18 cellular contexts compared by ENCODE assay signal in genomic region chr12:69061574-69061973, GRCh38.
"Had no signal": no experiment of that assay in that cellular context is flagged by ENCODE, and none has a peak within 500 bp of the region (broad histone marks: within the 10 kb centered on the region; RNA-seq: fewer than 3 reads in every experiment).

No MANE protein-coding gene starts in this region.

- H3K36me3 ChIP-seq: cardiac muscle cell, spleen, tibial artery, uterus had no signal

- H3K4me3 ChIP-seq: cardiac muscle cell, spleen, tibial artery, uterus had no signal

- DNase-seq: activated CD4-positive, alpha-beta T cell treated with anti-CD3 and anti-CD28 coated beads for 4 hours; activated CD4-positive, alpha-beta T cell treated with anti-CD3 and anti-CD28 coated beads, Interleukin-2, amount 50 U/mL, for 48 hours; activated CD4-positive, CD25-positive, alpha-beta regulatory T cell; activated effector memory CD4-positive, alpha-beta T cell treated with anti-CD3 and anti-CD28 coated beads, Interleukin-2, amount 50 U/mL, for 16 hours; activated naive CD4-positive, alpha-beta T cell treated with anti-CD3 and anti-CD28 coated beads, Interleukin-2, amount 10 ng/mL, durations not matched to agents 7 days and 5 days; effector CD4-positive, alpha-beta T cell; foreskin fibroblast; natural killer cell; retina; spleen; stimulated activated CD4-positive, alpha-beta T cell treated with anti-CD3 and anti-CD28 coated beads, Interleukin-4, amount 100 ng/mL, for 1 hour; stimulated activated naive CD4-positive, alpha-beta T cell treated with Interleukin-2 at 50 U/mL for 16 hours; tibial artery; uterus had no signal

- H3K4me1 Mint-ChIP-seq: mesothelial cell of epicardium, natural killer cell had no signal

- H3K27ac Mint-ChIP-seq: activated naive CD4-positive, alpha-beta T cell treated with anti-CD3 and anti-CD28 coated beads, Interleukin-2, amount 10 ng/mL, durations not matched to agents 7 days and 5 days; mesothelial cell of epicardium; natural killer cell; progenitor cell of endocrine pancreas; T-helper 1 cell treated with Interleukin-12 subunit alpha and Interleukin-12 subunit beta and Interleukin-4 antibody, amounts not matched to agents 30 μg/mL and 1 μg/mL, for 36 hours had no signal

- H3K27me3 Mint-ChIP-seq: activated naive CD4-positive, alpha-beta T cell treated with anti-CD3 and anti-CD28 coated beads, Interleukin-2, amount 10 ng/mL, durations not matched to agents 7 days and 5 days; progenitor cell of endocrine pancreas had no signal

- H3K9me3 Mint-ChIP-seq: activated naive CD4-positive, alpha-beta T cell treated with anti-CD3 and anti-CD28 coated beads, Interleukin-2, amount 10 ng/mL, durations not matched to agents 7 days and 5 days; mesothelial cell of epicardium; natural killer cell; T-helper 1 cell treated with Interleukin-12 subunit alpha and Interleukin-12 subunit beta and Interleukin-4 antibody, amounts not matched to agents 30 μg/mL and 1 μg/mL, for 36 hours had no signal

- H3K36me3 Mint-ChIP-seq: activated naive CD4-positive, alpha-beta T cell treated with anti-CD3 and anti-CD28 coated beads, Interleukin-2, amount 10 ng/mL, durations not matched to agents 7 days and 5 days; mesothelial cell of epicardium; natural killer cell had no signal

- H3K4me3 Mint-ChIP-seq: activated naive CD4-positive, alpha-beta T cell treated with anti-CD3 and anti-CD28 coated beads, Interleukin-2, amount 10 ng/mL, durations not matched to agents 7 days and 5 days; mesothelial cell of epicardium; natural killer cell; T-helper 1 cell treated with Interleukin-12 subunit alpha and Interleukin-12 subunit beta and Interleukin-4 antibody, amounts not matched to agents 30 μg/mL and 1 μg/mL, for 36 hours had no signal

- H3K27me3 ChIP-seq: cardiac muscle cell, spleen, tibial artery, uterus had no signal

- ATAC-seq: natural killer cell had no signal

- H3K27ac ChIP-seq: cardiac muscle cell, tibial artery, uterus had no signal

- H3K9me3 ChIP-seq: spleen, tibial artery, uterus had no signal

- H3K4me1 ChIP-seq: tibial artery, uterus had no signal
